In genomic region chr16:19804538-19805323, GRCh38 we compare ENCODE assay signal across 8 cellular contexts.
DNase-seq lines count a peak whose midpoint lies in the region; ATAC-seq and TF ChIP-seq lines count a peak whose summit lies in the region.

No MANE protein-coding gene starts in this region.

- ATAC-seq in HG03378 (IDR thresholded peaks at IDR 0.05; ENCODE audit: unreplicated experiment), result no peak

- no peak overlapping the region for H3K27ac ChIP-seq in neuronal stem cell (replicated peaks; ENCODE audit: low read length)

- no peak overlapping the region for H3K9ac ChIP-seq in neuronal stem cell (ENCODE audit: low read depth, low read length, poor library complexity)

- no peak overlapping the region for H3K23ac ChIP-seq in neuronal stem cell (ENCODE audit: low read depth, low read length, poor library complexity)

- WGBS in neuronal stem cell (ENCODE audit: extremely low coverage in 2 of 2, insufficient read length in 2 of 2, insufficient replicate concordance in 1 of 2), 2 donors, result no CpG with 5 or more reads among the region's 10 CpGs

- H4K91ac ChIP-seq in neuronal stem cell (ENCODE audit: low read depth, low read length, poor library complexity), result no peak overlapping the region

- no peak overlapping the region for H3K14ac ChIP-seq in neuronal stem cell (ENCODE audit: low read length)

- peaks cover 15% of the 10 kb centered on the region for H3K4me1 Mint-ChIP-seq in activated T-cell treated with anti-CD3 and anti-CD28 coated beads, Interleukin-2, amount 50 U/mL, for 24 hours (ENCODE audit: low read depth)

- peaks cover 7 to 19% of the 10 kb centered on the region in 2 donors for H3K9me3 ChIP-seq in neuronal stem cell (replicated peaks in 1 of 2; ENCODE audit: control insufficient read depth in 2 of 2, insufficient read depth in 1 of 2, low read depth in 1 of 2, low read length in 2 of 2)

- peak overlapping the region; percentile 32 for H3K4me3 Mint-ChIP-seq in activated T-cell treated with anti-CD3 and anti-CD28 coated beads, Interleukin-2, amount 50 U/mL, for 24 hours

- H3K27ac Mint-ChIP-seq in activated T-cell treated with anti-CD3 and anti-CD28 coated beads, Interleukin-2, amount 50 U/mL, for 24 hours, result peak overlapping the region; percentile 76

- H3K4ac ChIP-seq in neuronal stem cell (ENCODE audit: low read length), result no peak overlapping the region

- H3K79me1 ChIP-seq in neuronal stem cell (ENCODE audit: low read depth, low read length), result peaks cover 1% of the 10 kb centered on the region

- H2BK15ac ChIP-seq in neuronal stem cell (ENCODE audit: low read length), result no peak overlapping the region

- H3K4me2 ChIP-seq in neuronal stem cell (ENCODE audit: insufficient read depth, low read length, poor library complexity, severe bottlenecking), result no peak overlapping the region

- TF ChIP-seq CTCF in GM06990 (IDR thresholded peaks at IDR 0.05; ENCODE audit: insufficient read depth, low read length, poor library complexity, severe bottlenecking), result no peak

- H2BK120ac ChIP-seq in neuronal stem cell (ENCODE audit: low read depth, low read length), result no peak overlapping the region

- peak; percentile 4 for DNase-seq in GM06990 (ENCODE audit: extremely low read depth, insufficient read length)
- peak; percentile 94 for DNase-seq in NCI-H345 (lab: John Stamatoyannopoulos, UW)
- DNase-seq in activated T-cell treated with anti-CD3 and anti-CD28 coated beads, Interleukin-2, amount 50 U/mL, for 24 hours, result no peak
- DNase-seq in iPS DF 4.7 (ENCODE audit: extremely low read depth, low spot score), result peak; percentile 44
- peak; percentile 3 to 32 for DNase-seq in stimulated activated CD4-positive, alpha-beta T cell treated with anti-CD3 and anti-CD28 coated beads, Interleukin-4, amount 100 ng/mL, for 4 hours
- no peak for DNase-seq in retina
- DNase-seq in neuronal stem cell (ENCODE audit: low spot score), result no peak

- H3K4me3 ChIP-seq in GM06990 (replicated peaks; ENCODE audit: low read depth, low read length) (no peak overlapping the region), neuronal stem cell (ENCODE audit: low read length in 2 of 2) (no peak overlapping the region)

- H2AK5ac ChIP-seq in neuronal stem cell (ENCODE audit: low read depth, low read length), result no peak overlapping the region

- no peak overlapping the region for H4K8ac ChIP-seq in neuronal stem cell (ENCODE audit: low read depth, low read length)

- peaks cover 0 to 2% of the 10 kb centered on the region in 2 donors for H3K4me1 ChIP-seq in neuronal stem cell (ENCODE audit: control insufficient read depth in 2 of 2, insufficient read depth in 1 of 2, low read depth in 1 of 2, low read length in 2 of 2)

- H2BK5ac ChIP-seq in neuronal stem cell (ENCODE audit: low read length), result no peak overlapping the region

- H3K27me3 ChIP-seq in GM06990 (replicated peaks; ENCODE audit: control insufficient read depth, insufficient read depth, low read length) (no peaks in the 10 kb centered on the region), neuronal stem cell (ENCODE audit: control insufficient read depth in 3 of 3, insufficient read depth in 3 of 3, low read depth in 1 of 3, low read length in 3 of 3) (peaks cover 0 to 3% (median 0%) of the 10 kb centered on the region in 3 experiments)

- H2AFZ ChIP-seq in neuronal stem cell (ENCODE audit: low read length), result no peak overlapping the region

- no peak overlapping the region for H3K18ac ChIP-seq in neuronal stem cell (ENCODE audit: low read length)

- H2BK12ac ChIP-seq in neuronal stem cell (ENCODE audit: low read length), result no peak overlapping the region

- no peaks in the 10 kb centered on the region for H3K36me3 Mint-ChIP-seq in activated T-cell treated with anti-CD3 and anti-CD28 coated beads, Interleukin-2, amount 50 U/mL, for 24 hours (ENCODE audit: low read depth)

- H3K36me3 ChIP-seq in GM06990 (ENCODE audit: control insufficient read depth, insufficient read depth, low read length) (no peaks in the 10 kb centered on the region), neuronal stem cell (replicated peaks in 1 of 2; ENCODE audit: control insufficient read depth in 2 of 2, insufficient read depth in 2 of 2, low read length in 2 of 2) (peaks cover 0 to 1% of the 10 kb centered on the region in 2 donors)

- H3K27me3 Mint-ChIP-seq in activated T-cell treated with anti-CD3 and anti-CD28 coated beads, Interleukin-2, amount 50 U/mL, for 24 hours, result no peaks in the 10 kb centered on the region

- peaks cover 7% of the 10 kb centered on the region for H3K9me3 Mint-ChIP-seq in activated T-cell treated with anti-CD3 and anti-CD28 coated beads, Interleukin-2, amount 50 U/mL, for 24 hours

Comparison
In these comparisons a context has a peak if more than half of its experiments do, and no peak if none do; other contexts are left out.
1. DNase-seq: peak in GM06990 (single experiment), NCI-H345 (single experiment), iPS DF 4.7 (single experiment) and stimulated activated CD4-positive, alpha-beta T cell treated with anti-CD3 and anti-CD28 coated beads, Interleukin-4, amount 100 ng/mL, for 4 hours (2 of 2); none in activated T-cell treated with anti-CD3 and anti-CD28 coated beads, Interleukin-2, amount 50 U/mL, for 24 hours (single experiment), retina (single experiment) and neuronal stem cell (single experiment).